ENCODE assay signal across 8 cellular contexts in genomic region chr6:52420668-52421358, GRCh38. TPM values are rescaled to one million over a fixed set of nuclear protein-coding genes. Genes with fewer than 3 reads are reported as not detected.
DNase-seq lines count a peak whose midpoint lies in the region; ATAC-seq and TF ChIP-seq lines count a peak whose summit lies in the region.

No MANE protein-coding gene starts in this region.

- H3K9me3 ChIP-seq in ascending aorta: no peaks in the 10 kb centered on the region

- peaks cover 14% of the 10 kb centered on the region for H3K4me1 Mint-ChIP-seq in activated T-cell treated with anti-CD3 and anti-CD28 coated beads, Interleukin-2, amount 50 U/mL, for 24 hours (ENCODE audit: low read depth)

- no peaks in the 10 kb centered on the region for H3K27me3 Mint-ChIP-seq in activated T-cell treated with anti-CD3 and anti-CD28 coated beads, Interleukin-2, amount 50 U/mL, for 24 hours

- H3K27ac ChIP-seq in ascending aorta: peak overlapping the region; percentile 65 to 66

- H3K9me3 Mint-ChIP-seq in activated T-cell treated with anti-CD3 and anti-CD28 coated beads, Interleukin-2, amount 50 U/mL, for 24 hours: no peaks in the 10 kb centered on the region

- peaks cover 2 to 7% of the 10 kb centered on the region in 2 donors for H3K4me1 ChIP-seq in ascending aorta

- TF ChIP-seq CTCF in ascending aorta (IDR thresholded peaks at IDR 0.05) (no peak), GM10248 (IDR thresholded peaks at IDR 0.05; ENCODE audit: control extremely low read depth, extremely low read depth, low read depth, missing control alignments) (no peak)

- H3K36me3 ChIP-seq in ascending aorta: no peaks in the 10 kb centered on the region

- H3K27ac Mint-ChIP-seq in activated T-cell treated with anti-CD3 and anti-CD28 coated beads, Interleukin-2, amount 50 U/mL, for 24 hours: no peak overlapping the region

- CTCF ChIA-PET in GM10248 (lab: Yijun Ruan, JAX): interaction anchor here (0.7 to 6.9 kb wide), 11 partner anchors 20 to 244 kb away, joined by 3 to 89 read pairs (median 3); partner anchors contain the start of gene TRAM2

- H3K4me3 Mint-ChIP-seq in activated T-cell treated with anti-CD3 and anti-CD28 coated beads, Interleukin-2, amount 50 U/mL, for 24 hours: no peak overlapping the region

- no peak for ATAC-seq in HG03095 (IDR thresholded peaks at IDR 0.05; ENCODE audit: unreplicated experiment)

- DNase-seq in DMS79 (lab: John Stamatoyannopoulos, UW) (peak; percentile 50), NCI-H1694 treated with DMSO at 0.1 percent for 48 hours (lab: John Stamatoyannopoulos, UW) (peak; percentile 52), ascending aorta (ENCODE audit: low spot score in 2 of 2) (peak in 1 of 2 donors; percentile 60), iPS-NIHi7 (ENCODE audit: extremely low spot score) (peak; percentile 43), superior temporal gyrus (ENCODE audit: extremely low spot score) (peak; percentile 58), GM10248 (ENCODE audit: extremely low spot score) (no peak)
- no peak for DNase-seq in activated T-cell treated with anti-CD3 and anti-CD28 coated beads, Interleukin-2, amount 50 U/mL, for 24 hours

- POLR2A ChIA-PET in GM10248 (lab: Yijun Ruan, JAX): no interaction called here

- intact Hi-C loops in ascending aorta (cut with DNase I): loop anchor here (1.0 to 10.0 kb wide), 7 partner anchors 58 to 1126 kb away; partner anchors contain the start of genes GCLC, PAQR8 and TRAM2

- H3K27me3 ChIP-seq in ascending aorta: no peaks in the 10 kb centered on the region

- peak overlapping the region; percentile 71 to 95 for H3K4me3 ChIP-seq in ascending aorta

- H3K36me3 Mint-ChIP-seq in activated T-cell treated with anti-CD3 and anti-CD28 coated beads, Interleukin-2, amount 50 U/mL, for 24 hours (ENCODE audit: low read depth): peaks cover 2% of the 10 kb centered on the region

RNA-seq across cellular contexts. Expression of gene EFHC1, which starts 0.7 kb away (rescaled TPM):
- 7.3 TPM for total RNA-seq in ascending aorta

RNA-seq across cellular contexts. Expression of gene PAQR8, which starts 58.9 kb away (rescaled TPM):
- total RNA-seq in ascending aorta: 6.1 TPM

Comparison
In these comparisons a context has a peak if more than half of its experiments do, and no peak if none do; other contexts are left out.
1. DNase-seq: peak in DMS79 (single experiment), NCI-H1694 treated with DMSO at 0.1 percent for 48 hours (single experiment), iPS-NIHi7 (single experiment) and superior temporal gyrus (single experiment); none in GM10248 (single experiment) and activated T-cell treated with anti-CD3 and anti-CD28 coated beads, Interleukin-2, amount 50 U/mL, for 24 hours (single experiment).